Comparison of ENCODE assay signal across 27 cellular contexts in genomic region chr5:159893020-159893695, GRCh38. TPM values are rescaled to one million over a fixed set of nuclear protein-coding genes. Genes with fewer than 3 reads are reported as not detected.
"Had no signal": no experiment of that assay in that cellular context is flagged by ENCODE, and none has a peak within 500 bp of the region (broad histone marks: within the 10 kb centered on the region; RNA-seq: fewer than 3 reads in every experiment).

No MANE protein-coding gene starts in this region.

- DNase-seq: activated CD4-positive, alpha-beta memory T cell treated with anti-CD3 and anti-CD28 coated beads for 36 hours; activated CD4-positive, alpha-beta T cell treated with anti-CD3 and anti-CD28 coated beads, Interleukin-2, amount 10 ng/mL, durations not matched to agents 7 days and 5 days; activated CD4-positive, CD25-positive, alpha-beta regulatory T cell; activated CD8-positive, alpha-beta memory T cell treated with anti-CD3 and anti-CD28 coated beads for 24 hours; activated effector memory CD4-positive, alpha-beta T cell treated with anti-CD3 and anti-CD28 coated beads, Interleukin-2, amount 50 U/mL, for 16 hours; activated naive CD4-positive, alpha-beta T cell treated with Interleukin-2 at 50 U/mL for 16 hours; activated naive CD8-positive, alpha-beta T cell treated with anti-CD3 and anti-CD28 coated beads, Interleukin-2, amount 50 U/mL, for 24 hours; activated T-cell treated with anti-CD3 and anti-CD28 coated beads, Interleukin-2, amount 50 U/mL, for 4 hours; brain microvascular endothelial cell; Karpas-422; MM.1S; NCI-H1105 treated with DMSO at 0.1 percent for 48 hours; NCI-H1436 treated with DMSO at 0.1 percent for 48 hours; NCI-H187; NCI-H2081; NCI-H446; NCI-H524 treated with DMSO at 0.1 percent for 48 hours; NCI-H748 treated with DMSO at 0.1 percent for 48 hours; SHP77; T-helper 1 cell had no signal

- H3K27ac ChIP-seq: brain microvascular endothelial cell, cardiac muscle cell, VCaP had no signal

- ATAC-seq: activated naive CD4-positive, alpha-beta T cell treated with anti-CD3 and anti-CD28 coated beads, Interleukin-2, amount 50 U/mL, for 72 hours; activated naive CD8-positive, alpha-beta T cell treated with anti-CD3 and anti-CD28 coated beads, Interleukin-2, amount 50 U/mL, for 24 hours; activated T-cell treated with anti-CD3 and anti-CD28 coated beads, Interleukin-2, amount 50 U/mL, for 4 hours; K562 had no signal

- H3K36me3 ChIP-seq: brain microvascular endothelial cell, cardiac muscle cell had no signal

- H3K27me3 ChIP-seq: brain microvascular endothelial cell, cardiac muscle cell had no signal

- H3K4me3 ChIP-seq: cardiac muscle cell, K562 had no signal

RNA-seq across cellular contexts. Expression of gene ADRA1B, which starts 23.1 kb away (rescaled TPM):
- total RNA-seq: activated CD4-positive, alpha-beta memory T cell treated with anti-CD3 and anti-CD28 coated beads for 36 hours; activated CD4-positive, alpha-beta T cell treated with anti-CD3 and anti-CD28 coated beads, Interleukin-2, amount 10 ng/mL, durations not matched to agents 7 days and 5 days; activated naive CD4-positive, alpha-beta T cell treated with anti-CD3 and anti-CD28 coated beads, Interleukin-2, amount 50 U/mL, for 72 hours; K562; OCI-LY7; SK-MEL-5; T-helper 2 cell treated with Interferon-gamma antibody and Interleukin-4, amounts not matched to agents 100 ng/mL and 5 ng/mL, for 36 hours had no signal
- polyA plus RNA-seq: K562 had no signal
